ENCODE assay signal across 8 cellular contexts in genomic region chr19:11505504-11506100, GRCh38. TPM values are rescaled to one million over a fixed set of nuclear protein-coding genes. Genes with fewer than 3 reads are reported as not detected.
DNase-seq lines count a peak whose midpoint lies in the region; TF ChIP-seq lines count a peak whose summit lies in the region.

A gene with protein sequence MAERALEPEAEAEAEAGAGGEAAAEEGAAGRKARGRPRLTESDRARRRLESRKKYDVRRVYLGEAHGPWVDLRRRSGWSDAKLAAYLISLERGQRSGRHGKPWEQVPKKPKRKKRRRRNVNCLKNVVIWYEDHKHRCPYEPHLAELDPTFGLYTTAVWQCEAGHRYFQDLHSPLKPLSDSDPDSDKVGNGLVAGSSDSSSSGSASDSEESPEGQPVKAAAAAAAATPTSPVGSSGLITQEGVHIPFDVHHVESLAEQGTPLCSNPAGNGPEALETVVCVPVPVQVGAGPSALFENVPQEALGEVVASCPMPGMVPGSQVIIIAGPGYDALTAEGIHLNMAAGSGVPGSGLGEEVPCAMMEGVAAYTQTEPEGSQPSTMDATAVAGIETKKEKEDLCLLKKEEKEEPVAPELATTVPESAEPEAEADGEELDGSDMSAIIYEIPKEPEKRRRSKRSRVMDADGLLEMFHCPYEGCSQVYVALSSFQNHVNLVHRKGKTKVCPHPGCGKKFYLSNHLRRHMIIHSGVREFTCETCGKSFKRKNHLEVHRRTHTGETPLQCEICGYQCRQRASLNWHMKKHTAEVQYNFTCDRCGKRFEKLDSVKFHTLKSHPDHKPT (minus strand): TSS chr19:11505839. CDS start chr19:11505786, 53 bp downstream.

- TF ChIP-seq CTCF in MM.1S (IDR thresholded peaks at IDR 0.05; ENCODE audit: low read length) (no peak), foreskin fibroblast (IDR thresholded peaks at IDR 0.05; ENCODE audit: low read depth, low read length) (no peak)

- H3K9me2 ChIP-seq in MM.1S (replicated peaks; ENCODE audit: insufficient read depth, low read length) = no peaks in the 10 kb centered on the region

- in situ Hi-C loops in G401 (cut with HindIII; ENCODE audit: low sequenced_read_pairs) (no loop called here), HAP-1 (cut with MboI; ENCODE audit: low sequenced_read_pairs) (no loop called here)

- H3K9me3 ChIP-seq in HAP-1 (no peaks in the 10 kb centered on the region), MM.1S (replicated peaks; ENCODE audit: insufficient read depth, low read length) (no peaks in the 10 kb centered on the region), neuron (ENCODE audit: low read length) (no peaks in the 10 kb centered on the region)

- H3K4me3 ChIP-seq in HAP-1 (peak within 1 kb of the TSS; percentile 56), MM.1S (ENCODE audit: low read length) (peak within 1 kb of the TSS; percentile 69), foreskin fibroblast (ENCODE audit: low read depth in 1 of 2, low read length in 2 of 2) (peak within 1 kb of the TSS; percentile 69 to 78), neuron (ENCODE audit: low read length) (peak within 1 kb of the TSS; percentile 87)

- peak within 1 kb of the TSS; percentile 100 for H3K4me2 ChIP-seq in MM.1S (ENCODE audit: low read depth, low read length)

- H3K27ac ChIP-seq in MM.1S (ENCODE audit: low read length) = peak within 1 kb of the TSS; percentile 74; the same call in 1 of the 2 replicates

- H2AFZ ChIP-seq in MM.1S (ENCODE audit: low read length) = peak within 1 kb of the TSS; percentile 76
- H2AFZ ChIP-seq in neuron (ENCODE audit: low read depth, low read length) = peak within 1 kb of the TSS; percentile 1

- no peaks in the 10 kb centered on the region for H3K27me3 ChIP-seq in HAP-1 (ENCODE audit: low read depth)
- H3K27me3 ChIP-seq in MM.1S (replicated peaks; ENCODE audit: insufficient read depth, low read length) = no peaks in the 10 kb centered on the region
- no peaks in the 10 kb centered on the region for H3K27me3 ChIP-seq in neuron (ENCODE audit: insufficient read depth, low read length)

- H3K4me1 ChIP-seq in HAP-1 = peaks cover 10% of the 10 kb centered on the region
- no peaks in the 10 kb centered on the region for H3K4me1 ChIP-seq in MM.1S (ENCODE audit: low read length)
- peaks cover 10% of the 10 kb centered on the region for H3K4me1 ChIP-seq in neuron (ENCODE audit: insufficient read depth, low read length)

- 0 out of 2 replicates have a peak, but pooled peaks cover 5% of the 10 kb centered on the region for H3F3A ChIP-seq in MM.1S (ENCODE audit: insufficient read depth, low read length)

- H3K79me2 ChIP-seq in MM.1S (ENCODE audit: low read length) = peaks cover 14% of the 10 kb centered on the region

- no peaks in the 10 kb centered on the region for H4K20me1 ChIP-seq in MM.1S (ENCODE audit: insufficient read depth, low read length)

- DNase-seq in G401 (ENCODE audit: low spot score) (peak; percentile 89), HAP-1 (ENCODE audit: low spot score in 2 of 2) (peak; percentile 85 to 96), MM.1S (peak; percentile 96), SHP77 treated with DMSO at 0.1 percent for 48 hours (lab: John Stamatoyannopoulos, UW) (peak; percentile 85), activated gamma-delta T cell (lab: John Stamatoyannopoulos, UW) (peak; percentile 83), foreskin fibroblast (peak; percentile 91 to 98), stromal cell of bone marrow (ENCODE audit: low read depth) (peak; percentile 84)

- peaks cover 2% of the 10 kb centered on the region; the same call in 1 of the 2 replicates for H3K36me3 ChIP-seq in HAP-1 (replicated peaks)
- H3K36me3 ChIP-seq in MM.1S (replicated peaks; ENCODE audit: insufficient read depth, low read length) = no peaks in the 10 kb centered on the region
- peaks cover 2% of the 10 kb centered on the region for H3K36me3 ChIP-seq in neuron (ENCODE audit: insufficient read depth, low read length)

- peak within 1 kb of the TSS; percentile 90 for H3K9ac ChIP-seq in MM.1S (ENCODE audit: low read length)

RNA-seq across cellular contexts. Expression of the gene that starts here (rescaled TPM):
- total RNA-seq in G401 (2014; rRNA removed; shearing (Covaris generic)) = 10.2 and 21.8 TPM in 2 replicates

Comparison
In these comparisons a context has a peak if more than half of its experiments do, and no peak if none do; other contexts are left out.
1. Peak in every context shown above with its lines: DNase-seq, H3K4me3 ChIP-seq and H3K27ac ChIP-seq.